In genomic region chr6:149717255-149717587, GRCh38 we compare ENCODE assay signal across 8 cellular contexts. TPM values are rescaled to one million over a fixed set of nuclear protein-coding genes. Genes with fewer than 3 reads are reported as not detected.
A peak's percentile ranks its signal among the peaks of the same experiment; 100 is the strongest.
DNase-seq lines count a peak whose midpoint lies in the region; ATAC-seq and TF ChIP-seq lines count a peak whose summit lies in the region.

No MANE protein-coding gene starts in this region.

- peak overlapping the region in 1 of 2 experiments; percentile 95 for H3K14ac ChIP-seq in mesenchymal stem cell (ENCODE audit: low read length in 2 of 2)

- no peaks in the 10 kb centered on the region for H3K79me1 ChIP-seq in mesenchymal stem cell (replicated peaks; ENCODE audit: low read length, poor library complexity, severe bottlenecking)

- H3K9me3 Mint-ChIP-seq in stimulated activated naive CD8-positive, alpha-beta T cell treated with anti-CD3 and anti-CD28 coated beads, Interleukin-15, Interleukin-2, amounts not matched to agents 100 ng/mL and 50 ng/mL, for 24 hours = no peaks in the 10 kb centered on the region

- peak overlapping the region; percentile 93 for H3K9ac ChIP-seq in mesenchymal stem cell (ENCODE audit: low read length)

- H3K36me3 ChIP-seq in mesenchymal stem cell (ENCODE audit: control insufficient read depth in 1 of 2, insufficient read depth in 2 of 2, low read depth in 1 of 2, low read length in 2 of 2) = no peaks in the 10 kb centered on the region

- H3K23ac ChIP-seq in mesenchymal stem cell (ENCODE audit: low read length in 2 of 2) = peak overlapping the region in 1 of 2 experiments; percentile 99

- H3K9me3 ChIP-seq in mesenchymal stem cell (ENCODE audit: control insufficient read depth, low read length) = no peaks in the 10 kb centered on the region

- peak overlapping the region; percentile 97 to 99 for H3K18ac ChIP-seq in mesenchymal stem cell (ENCODE audit: low read depth in 1 of 2, low read length in 2 of 2)

- H3K27ac Mint-ChIP-seq in stimulated activated naive CD8-positive, alpha-beta T cell treated with anti-CD3 and anti-CD28 coated beads, Interleukin-15, Interleukin-2, amounts not matched to agents 100 ng/mL and 50 ng/mL, for 24 hours = peak overlapping the region; percentile 97

- in situ Hi-C loops in astrocyte of the cerebellum (cut with HindIII; ENCODE audit: low sequenced_read_pairs) = no loop called here

- no peak overlapping the region for H2AK5ac ChIP-seq in mesenchymal stem cell (ENCODE audit: low read length, severe bottlenecking)

- H2BK12ac ChIP-seq in mesenchymal stem cell (ENCODE audit: low read length in 2 of 2) = no peak overlapping the region

- ATAC-seq in stimulated activated naive CD8-positive, alpha-beta T cell treated with anti-CD3 and anti-CD28 coated beads, Interleukin-15, Interleukin-2, amounts not matched to agents 100 U/mL and 50 U/mL, for 24 hours = no peak
- ATAC-seq in HG03520 (IDR thresholded peaks at IDR 0.05; ENCODE audit: unreplicated experiment) (no peak), GM21786 (IDR thresholded peaks at IDR 0.05; ENCODE audit: unreplicated experiment) (no peak), GM21619 (IDR thresholded peaks at IDR 0.05; ENCODE audit: unreplicated experiment) (no peak)

- no peaks in the 10 kb centered on the region for H3K4me1 ChIP-seq in mesenchymal stem cell (ENCODE audit: control insufficient read depth, insufficient read depth, low read depth, low read length)

- H2BK5ac ChIP-seq in mesenchymal stem cell (ENCODE audit: low read depth, low read length, poor library complexity, severe bottlenecking) = no peak overlapping the region

- WGBS in mesenchymal stem cell = under 1% methylated on average over 9 of the region's 9 CpGs

- H3K4me3 Mint-ChIP-seq in stimulated activated naive CD8-positive, alpha-beta T cell treated with anti-CD3 and anti-CD28 coated beads, Interleukin-15, Interleukin-2, amounts not matched to agents 100 ng/mL and 50 ng/mL, for 24 hours = peak overlapping the region; percentile 94

- H2BK15ac ChIP-seq in mesenchymal stem cell (ENCODE audit: low read depth, poor library complexity, severe bottlenecking) = no peak overlapping the region

- H3K4me2 ChIP-seq in mesenchymal stem cell (ENCODE audit: low read length, poor library complexity, severe bottlenecking) = peak overlapping the region; percentile 49

- peaks cover 21% of the 10 kb centered on the region for H3K36me3 Mint-ChIP-seq in stimulated activated naive CD8-positive, alpha-beta T cell treated with anti-CD3 and anti-CD28 coated beads, Interleukin-15, Interleukin-2, amounts not matched to agents 100 ng/mL and 50 ng/mL, for 24 hours (ENCODE audit: low read depth)

- H3K4me3 ChIP-seq in astrocyte of the cerebellum (ENCODE audit: low read depth, low read length) (peak overlapping the region; percentile 95), mesenchymal stem cell (ENCODE audit: insufficient read depth in 1 of 2, low read depth in 1 of 2, low read length in 2 of 2) (peak overlapping the region; percentile 93 to 97)

- no peaks in the 10 kb centered on the region for H3K27me3 Mint-ChIP-seq in stimulated activated naive CD8-positive, alpha-beta T cell treated with anti-CD3 and anti-CD28 coated beads, Interleukin-15, Interleukin-2, amounts not matched to agents 100 ng/mL and 50 ng/mL, for 24 hours

- H2BK120ac ChIP-seq in mesenchymal stem cell (ENCODE audit: low read depth, low read length) = peak overlapping the region; percentile 58

- H3K4me1 Mint-ChIP-seq in stimulated activated naive CD8-positive, alpha-beta T cell treated with anti-CD3 and anti-CD28 coated beads, Interleukin-15, Interleukin-2, amounts not matched to agents 100 ng/mL and 50 ng/mL, for 24 hours (ENCODE audit: low read depth) = peaks cover 45% of the 10 kb centered on the region

- DNase-seq in stimulated activated naive CD8-positive, alpha-beta T cell treated with anti-CD3 and anti-CD28 coated beads, Interleukin-15, Interleukin-2, amounts not matched to agents 100 U/mL and 50 U/mL, for 24 hours = no peak
- DNase-seq in astrocyte of the cerebellum (ENCODE audit: low read depth) (no peak), mesenchymal stem cell (no peak), SHP77 (lab: John Stamatoyannopoulos, UW) (no peak)

- peak overlapping the region; percentile 16 to 95 for H3K4ac ChIP-seq in mesenchymal stem cell (ENCODE audit: low read depth in 1 of 2, low read length in 2 of 2)

- peak overlapping the region; percentile 94 for H4K8ac ChIP-seq in mesenchymal stem cell (ENCODE audit: low read length)

- peak overlapping the region; percentile 87 for H2AFZ ChIP-seq in mesenchymal stem cell (ENCODE audit: low read depth, low read length)

- TF ChIP-seq CTCF in astrocyte of the cerebellum (IDR thresholded peaks at IDR 0.05; ENCODE audit: low read depth, low read length, missing control alignments) = no peak

- no peak overlapping the region for H4K91ac ChIP-seq in mesenchymal stem cell (ENCODE audit: low read length)

- H3K27me3 ChIP-seq in mesenchymal stem cell (ENCODE audit: control insufficient read depth in 1 of 2, insufficient read depth in 1 of 2, low read length in 2 of 2) = no peaks in the 10 kb centered on the region

- peak overlapping the region; percentile 78 for H3K27ac ChIP-seq in mesenchymal stem cell (ENCODE audit: low read length, poor library complexity, severe bottlenecking)

RNA-seq across cellular contexts. Expression of gene LATS1, which starts 0.7 kb away (rescaled TPM):
- 10.2 TPM for polyA plus RNA-seq in mesenchymal stem cell (2013, experiment 1 of 2)
- 10.0 TPM for polyA plus RNA-seq in mesenchymal stem cell (2013, experiment 2 of 2)

RNA-seq across cellular contexts. Expression of gene NUP43, which starts 29.1 kb away (rescaled TPM):
- 10.5 TPM for polyA plus RNA-seq in mesenchymal stem cell (2013, experiment 1 of 2)
- polyA plus RNA-seq in mesenchymal stem cell (2013, experiment 2 of 2) = 10.8 TPM

RNA-seq across cellular contexts. Expression of gene PCMT1, which starts 32.3 kb away (rescaled TPM):
- polyA plus RNA-seq in mesenchymal stem cell (2013, experiment 1 of 2) = 67.4 TPM
- polyA plus RNA-seq in mesenchymal stem cell (2013, experiment 2 of 2) = 64.8 TPM
